Comparison of ENCODE assay signal across 1 cellular context in genomic region chr2:16625201-16625729, GRCh38.
TF ChIP-seq lines count a peak whose summit lies in the region.

No MANE protein-coding gene starts in this region.

TF ChIP-seq in K562, 482 proteins besides CTCF, POLR2A, EP300 and RAD21 (continued from another document and continues in another):
- TF ChIP-seq, protein P1, sequence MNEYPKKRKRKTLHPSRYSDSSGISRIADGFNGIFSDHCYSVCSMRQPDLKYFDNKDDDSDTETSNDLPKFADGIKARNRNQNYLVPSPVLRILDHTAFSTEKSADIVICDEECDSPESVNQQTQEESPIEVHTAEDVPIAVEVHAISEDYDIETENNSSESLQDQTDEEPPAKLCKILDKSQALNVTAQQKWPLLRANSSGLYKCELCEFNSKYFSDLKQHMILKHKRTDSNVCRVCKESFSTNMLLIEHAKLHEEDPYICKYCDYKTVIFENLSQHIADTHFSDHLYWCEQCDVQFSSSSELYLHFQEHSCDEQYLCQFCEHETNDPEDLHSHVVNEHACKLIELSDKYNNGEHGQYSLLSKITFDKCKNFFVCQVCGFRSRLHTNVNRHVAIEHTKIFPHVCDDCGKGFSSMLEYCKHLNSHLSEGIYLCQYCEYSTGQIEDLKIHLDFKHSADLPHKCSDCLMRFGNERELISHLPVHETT (CRISPR knock-in tag; conservative IDR thresholded peaks at IDR 0.05 in 1 of 2, IDR thresholded peaks at IDR 0.05 in 1 of 2), result peak in 1 of 2 experiments; percentile 86; a peak in 2 of 4 replicates
- TF ChIP-seq POLR3G (IDR thresholded peaks at IDR 0.05; ENCODE audit: extremely low read depth, insufficient read length, insufficient replicate concordance) (no peak), ARHGAP35 (IDR thresholded peaks at IDR 0.05; ENCODE audit: partially characterized antibody) (no peak), ZEB2 (IDR thresholded peaks at IDR 0.05) (peak; percentile 36; the same call in 1 of the 2 replicates), DPF2 (IDR thresholded peaks at IDR 0.05) (peak; percentile 70; the same call in 1 of the 2 replicates), ESRRA (IDR thresholded peaks at IDR 0.05; ENCODE audit: borderline replicate concordance, low read depth) (peak; percentile 53; the same call in 1 of the 2 replicates), BMI1 (IDR thresholded peaks at IDR 0.05; ENCODE audit: low read length) (no peak), MEF2A (IDR thresholded peaks at IDR 0.05; ENCODE audit: control insufficient read depth, low read depth, low read length) (no peak), NR2C2 (CRISPR knock-in tag; IDR thresholded peaks at IDR 0.05) (0 out of 2 replicates have a peak, but pooled peaks have one; percentile 46), NR2C2 (tag; IDR thresholded peaks at IDR 0.05) (no peak), L3MBTL2 (IDR thresholded peaks at IDR 0.05) (peak; percentile 29; the same call in 1 of the 2 replicates), GABPB1 (CRISPR knock-in tag; IDR thresholded peaks at IDR 0.05) (peak; percentile 35; the same call in 1 of the 2 replicates), RNF2 (IDR thresholded peaks at IDR 0.05) (peak; percentile 76; the same call in 1 of the 2 replicates), GABPA (tag; conservative IDR thresholded peaks at IDR 0.05; ENCODE audit: low read depth) (peak; percentile 76), NEUROD1 (IDR thresholded peaks at IDR 0.05; ENCODE audit: borderline replicate concordance, low read depth, low read length, partially characterized antibody) (peak; percentile 60), HDAC3 (IDR thresholded peaks at IDR 0.05; ENCODE audit: borderline replicate concordance, partially characterized antibody) (no peak), ELF4 (CRISPR knock-in tag; IDR thresholded peaks at IDR 0.05) (peak; percentile 90), CBFA2T3 (IDR thresholded peaks at IDR 0.05) (peak; percentile 14; the same call in 1 of the 2 replicates), BRCA1 (IDR thresholded peaks at IDR 0.05) (no peak), BRCA1 (CRISPR knock-in tag; IDR thresholded peaks at IDR 0.05) (no peak), ZBTB17 (CRISPR knock-in tag; IDR thresholded peaks at IDR 0.05) (no peak), SOX6 (IDR thresholded peaks at IDR 0.05) (peak; percentile 87; the same call in 1 of the 2 replicates), ZNF583 (CRISPR knock-in tag; IDR thresholded peaks at IDR 0.05) (peak; percentile 50; the same call in 1 of the 2 replicates), FOXA3 (CRISPR knock-in tag; conservative IDR thresholded peaks at IDR 0.05 in 1 of 2, IDR thresholded peaks at IDR 0.05 in 1 of 2) (no peak), THRA (IDR thresholded peaks at IDR 0.05) (no peak), ARID2 (IDR thresholded peaks at IDR 0.05) (no peak), ZBTB7A (IDR thresholded peaks at IDR 0.05; ENCODE audit: borderline replicate concordance, control insufficient read depth, low read depth, low read length) (no peak), MYC (IDR thresholded peaks at IDR 0.05; ENCODE audit: low read depth, low read length) (no peak), MYC (CRISPR knock-in tag; IDR thresholded peaks at IDR 0.05; ENCODE audit: borderline replicate concordance, low read depth) (no peak), RBM25 (IDR thresholded peaks at IDR 0.05; ENCODE audit: low read depth, low read length, severe bottlenecking) (no peak), PRMT5 (CRISPR knock-in tag; IDR thresholded peaks at IDR 0.05) (no peak), NR2C1 (IDR thresholded peaks at IDR 0.05) (no peak), NR2C1 (tag; IDR thresholded peaks at IDR 0.05) (peak; percentile 11; the same call in 1 of the 2 replicates), NCOA2 (IDR thresholded peaks at IDR 0.05; ENCODE audit: partially characterized antibody in 2 of 2) (peak in 1 of 2 experiments; percentile 44), ZNF23 (CRISPR knock-in tag; IDR thresholded peaks at IDR 0.05) (no peak), TOE1 (IDR thresholded peaks at IDR 0.05; ENCODE audit: borderline replicate concordance) (no peak), TOE1 (CRISPR knock-in tag; IDR thresholded peaks at IDR 0.05; ENCODE audit: borderline replicate concordance, low read depth) (peak; percentile 72; the same call in 1 of the 2 replicates), LARP7 (IDR thresholded peaks at IDR 0.05) (no peak), ZNF277 (CRISPR knock-in tag; IDR thresholded peaks at IDR 0.05; ENCODE audit: borderline replicate concordance) (no peak), ZNF830 (CRISPR knock-in tag; IDR thresholded peaks at IDR 0.05) (no peak), ZKSCAN1 (IDR thresholded peaks at IDR 0.05; ENCODE audit: low read depth, low read length) (no peak), EP400 (IDR thresholded peaks at IDR 0.05) (0 out of 2 replicates have a peak, but pooled peaks have one; percentile 33), ADNP (tag; IDR thresholded peaks at IDR 0.05) (no peak), SMAD2 (IDR thresholded peaks at IDR 0.05; ENCODE audit: low read depth, low read length) (no peak)
- TF ChIP-seq, protein P2, sequence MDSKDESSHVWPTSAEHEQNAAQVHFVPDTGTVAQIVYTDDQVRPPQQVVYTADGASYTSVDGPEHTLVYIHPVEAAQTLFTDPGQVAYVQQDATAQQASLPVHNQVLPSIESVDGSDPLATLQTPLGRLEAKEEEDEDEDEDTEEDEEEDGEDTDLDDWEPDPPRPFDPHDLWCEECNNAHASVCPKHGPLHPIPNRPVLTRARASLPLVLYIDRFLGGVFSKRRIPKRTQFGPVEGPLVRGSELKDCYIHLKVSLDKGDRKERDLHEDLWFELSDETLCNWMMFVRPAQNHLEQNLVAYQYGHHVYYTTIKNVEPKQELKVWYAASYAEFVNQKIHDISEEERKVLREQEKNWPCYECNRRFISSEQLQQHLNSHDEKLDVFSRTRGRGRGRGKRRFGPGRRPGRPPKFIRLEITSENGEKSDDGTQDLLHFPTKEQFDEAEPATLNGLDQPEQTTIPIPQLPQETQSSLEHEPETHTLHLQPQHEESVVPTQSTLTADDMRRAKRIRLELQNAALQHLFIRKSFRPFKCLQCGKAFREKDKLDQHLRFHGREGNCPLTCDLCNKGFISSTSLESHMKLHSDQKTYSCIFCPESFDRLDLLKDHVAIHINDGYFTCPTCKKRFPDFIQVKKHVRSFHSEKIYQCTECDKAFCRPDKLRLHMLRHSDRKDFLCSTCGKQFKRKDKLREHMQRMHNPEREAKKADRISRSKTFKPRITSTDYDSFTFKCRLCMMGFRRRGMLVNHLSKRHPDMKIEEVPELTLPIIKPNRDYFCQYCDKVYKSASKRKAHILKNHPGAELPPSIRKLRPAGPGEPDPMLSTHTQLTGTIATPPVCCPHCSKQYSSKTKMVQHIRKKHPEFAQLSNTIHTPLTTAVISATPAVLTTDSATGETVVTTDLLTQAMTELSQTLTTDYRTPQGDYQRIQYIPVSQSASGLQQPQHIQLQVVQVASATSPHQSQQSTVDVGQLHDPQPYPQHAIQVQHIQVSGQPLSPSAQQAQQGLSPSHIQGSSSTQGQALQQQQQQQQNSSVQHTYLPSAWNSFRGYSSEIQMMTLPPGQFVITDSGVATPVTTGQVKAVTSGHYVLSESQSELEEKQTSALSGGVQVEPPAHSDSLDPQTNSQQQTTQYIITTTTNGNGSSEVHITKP (IDR thresholded peaks at IDR 0.05; ENCODE audit: partially characterized antibody), result peak; percentile 18
- TF ChIP-seq, protein P3, sequence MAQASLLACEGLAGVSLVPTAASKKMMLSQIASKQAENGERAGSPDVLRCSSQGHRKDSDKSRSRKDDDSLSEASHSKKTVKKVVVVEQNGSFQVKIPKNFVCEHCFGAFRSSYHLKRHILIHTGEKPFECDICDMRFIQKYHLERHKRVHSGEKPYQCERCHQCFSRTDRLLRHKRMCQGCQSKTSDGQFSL (CRISPR knock-in tag; IDR thresholded peaks at IDR 0.05), result peak; percentile 59; the same call in 1 of the 2 replicates
- TF ChIP-seq, protein P3 (tag; IDR thresholded peaks at IDR 0.05), result 0 out of 4 replicates have a peak, but pooled peaks of 1 of the 2 experiments have one; percentile 15
- TF ChIP-seq, protein P4, sequence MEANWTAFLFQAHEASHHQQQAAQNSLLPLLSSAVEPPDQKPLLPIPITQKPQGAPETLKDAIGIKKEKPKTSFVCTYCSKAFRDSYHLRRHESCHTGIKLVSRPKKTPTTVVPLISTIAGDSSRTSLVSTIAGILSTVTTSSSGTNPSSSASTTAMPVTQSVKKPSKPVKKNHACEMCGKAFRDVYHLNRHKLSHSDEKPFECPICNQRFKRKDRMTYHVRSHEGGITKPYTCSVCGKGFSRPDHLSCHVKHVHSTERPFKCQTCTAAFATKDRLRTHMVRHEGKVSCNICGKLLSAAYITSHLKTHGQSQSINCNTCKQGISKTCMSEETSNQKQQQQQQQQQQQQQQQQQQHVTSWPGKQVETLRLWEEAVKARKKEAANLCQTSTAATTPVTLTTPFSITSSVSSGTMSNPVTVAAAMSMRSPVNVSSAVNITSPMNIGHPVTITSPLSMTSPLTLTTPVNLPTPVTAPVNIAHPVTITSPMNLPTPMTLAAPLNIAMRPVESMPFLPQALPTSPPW (CRISPR knock-in tag; IDR thresholded peaks at IDR 0.05), result peak; percentile 74
- TF ChIP-seq, protein P5, sequence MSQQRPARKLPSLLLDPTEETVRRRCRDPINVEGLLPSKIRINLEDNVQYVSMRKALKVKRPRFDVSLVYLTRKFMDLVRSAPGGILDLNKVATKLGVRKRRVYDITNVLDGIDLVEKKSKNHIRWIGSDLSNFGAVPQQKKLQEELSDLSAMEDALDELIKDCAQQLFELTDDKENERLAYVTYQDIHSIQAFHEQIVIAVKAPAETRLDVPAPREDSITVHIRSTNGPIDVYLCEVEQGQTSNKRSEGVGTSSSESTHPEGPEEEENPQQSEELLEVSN (IDR thresholded peaks at IDR 0.05; ENCODE audit: borderline replicate concordance in 1 of 2, extremely low read depth in 1 of 2, insufficient read depth in 1 of 2, insufficient read length in 1 of 2, low read depth in 1 of 2, low read length in 1 of 2, poor library complexity in 1 of 2, severe bottlenecking in 1 of 2), result no peak
- TF ChIP-seq, protein P6, sequence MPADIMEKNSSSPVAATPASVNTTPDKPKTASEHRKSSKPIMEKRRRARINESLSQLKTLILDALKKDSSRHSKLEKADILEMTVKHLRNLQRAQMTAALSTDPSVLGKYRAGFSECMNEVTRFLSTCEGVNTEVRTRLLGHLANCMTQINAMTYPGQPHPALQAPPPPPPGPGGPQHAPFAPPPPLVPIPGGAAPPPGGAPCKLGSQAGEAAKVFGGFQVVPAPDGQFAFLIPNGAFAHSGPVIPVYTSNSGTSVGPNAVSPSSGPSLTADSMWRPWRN (IDR thresholded peaks at IDR 0.05; ENCODE audit: low read depth), result no peak
